ENCODE assay signal across 3 cellular contexts in the genomic region with DNA sequence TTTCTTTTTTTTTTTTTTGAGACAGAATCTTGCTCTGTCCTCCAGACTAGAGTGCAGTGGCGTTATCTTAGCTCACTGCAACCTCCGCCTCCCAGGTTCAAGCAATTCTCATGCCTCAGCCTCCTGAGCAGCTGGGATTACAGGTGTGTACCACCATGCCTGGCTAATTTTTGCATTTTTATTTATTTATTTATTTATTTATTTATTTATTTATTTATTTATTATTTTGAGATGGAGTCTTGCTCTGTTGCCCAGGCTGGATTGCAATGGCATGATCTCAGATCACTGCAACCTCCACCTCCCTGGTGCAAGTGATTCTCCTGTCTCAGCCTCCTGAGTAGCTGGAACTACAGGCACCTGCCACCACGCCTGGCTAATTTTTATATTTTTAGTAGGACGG. TPM values are rescaled to one million over a fixed set of nuclear protein-coding genes. Genes with fewer than 3 reads are reported as not detected.
DNase-seq lines count a peak whose midpoint lies in the region; ATAC-seq, FAIRE-seq and TF ChIP-seq lines count a peak whose summit lies in the region.
"Not testable (repeated sequence)": the region's sequence is repeated elsewhere in the genome, so short reads cannot be mapped to it uniquely, and the experiment has no call there.

No MANE protein-coding gene starts in this region.

- H3K36me3 Mint-ChIP-seq in WTC11: peaks cover 55% of the 10 kb centered on the region

- H3K9me3 Mint-ChIP-seq in WTC11: not testable (repeated sequence)

- not testable (repeated sequence) for H3K27me3 Mint-ChIP-seq in WTC11 (ENCODE audit: low read depth)

- not testable (repeated sequence) for TF ChIP-seq POLR2A in A549 (IDR thresholded peaks at IDR 0.05; ENCODE audit: low read length)

- 97% methylated on average over 4 of the region's 4 CpGs for WGBS in A549 (ENCODE audit: missing lambda C conversion rate)

- not testable (repeated sequence) for TF ChIP-seq EP300 in A549 (IDR thresholded peaks at IDR 0.05)

- not testable (repeated sequence) for ATAC-seq in A549, WTC11

- not testable (repeated sequence) for H3K9me3 ChIP-seq in A549; HEK293 (ENCODE audit: control insufficient read depth, insufficient read depth, low read depth, low read length)

- DNase-seq in A549 (ENCODE audit: low read depth in 1 of 2, low spot score in 1 of 2); WTC11 (ENCODE audit: low spot score): not testable (repeated sequence)

- not testable (repeated sequence) for H3K4me3 Mint-ChIP-seq in WTC11

- CTCF ChIA-PET in A549 (lab: Yijun Ruan, JAX): interaction anchor here (1.3 kb wide), 1 partner anchor 24 kb away, joined by 3 read pairs; no protein-coding TSS in a partner anchor
- CTCF ChIA-PET in HEK293 (lab: Yijun Ruan, JAX): interaction anchor here (0.5 to 1.3 kb wide), 3 partner anchors 9 to 516 kb away, joined by 3 read pairs; no protein-coding TSS in a partner anchor
- CTCF ChIA-PET in WTC11 (lab: Charles Lee): not testable (repeated sequence)

- H3K4me1 ChIP-seq in A549; HEK293 (ENCODE audit: control insufficient read depth, insufficient read depth, low read length): not testable (repeated sequence)

- not testable (repeated sequence) for TF ChIP-seq RAD21 in A549 (conservative IDR thresholded peaks at IDR 0.05 in 1 of 2, IDR thresholded peaks at IDR 0.05 in 1 of 2)

- H3K27ac ChIP-seq in A549; HEK293 (ENCODE audit: extremely low read depth, low read depth, low read length): not testable (repeated sequence)

- POLR2A ChIA-PET in A549 (lab: Yijun Ruan, JAX); HEK293 (lab: Yijun Ruan, JAX); WTC11 (lab: Charles Lee): not testable (repeated sequence)

- not testable (repeated sequence) for H3K4me3 ChIP-seq in A549; HEK293 (ENCODE audit: low read depth, low read length)

- TF ChIP-seq CTCF in A549 (IDR thresholded peaks at IDR 0.05); HEK293 (tag by site-specific recombination; IDR thresholded peaks at IDR 0.05); WTC11 (IDR thresholded peaks at IDR 0.05): not testable (repeated sequence)

- not testable (repeated sequence) for H3K4me2 ChIP-seq in A549

- not testable (repeated sequence) for H3K27ac Mint-ChIP-seq in WTC11

- not testable (repeated sequence) for FAIRE-seq in A549 (lab: Jason Lieb, UNC)

- H3K36me3 ChIP-seq in HEK293 (ENCODE audit: control insufficient read depth in 2 of 2, insufficient read depth in 1 of 2, low read length in 2 of 2): peaks cover 54 to 88% of the 10 kb centered on the region in 2 experiments

- H3K4me1 Mint-ChIP-seq in WTC11: not testable (repeated sequence)

TF ChIP-seq in A549, 52 proteins besides CTCF, POLR2A, EP300 and RAD21:
- TF ChIP-seq ZC3H11A (IDR thresholded peaks at IDR 0.05): peak; percentile 54

TF ChIP-seq in HEK293, 187 proteins besides CTCF, POLR2A, EP300 and RAD21 (continues in another document):
- TF ChIP-seq ZNF623 (tag by site-specific recombination; IDR thresholded peaks at IDR 0.05) (peak; percentile 72), ZBTB8A (tag by site-specific recombination; IDR thresholded peaks at IDR 0.05) (peak; percentile 69), ZNF433 (tag by site-specific recombination; IDR thresholded peaks at IDR 0.05; ENCODE audit: low read depth) (peak; percentile 51; the same call in 1 of the 2 replicates), ZNF140 (tag by site-specific recombination; IDR thresholded peaks at IDR 0.05) (peak; percentile 66; the same call in 1 of the 2 replicates), ZNF558 (tag by site-specific recombination; IDR thresholded peaks at IDR 0.05) (peak; percentile 60; the same call in 1 of the 2 replicates)
- TF ChIP-seq, protein P1, sequence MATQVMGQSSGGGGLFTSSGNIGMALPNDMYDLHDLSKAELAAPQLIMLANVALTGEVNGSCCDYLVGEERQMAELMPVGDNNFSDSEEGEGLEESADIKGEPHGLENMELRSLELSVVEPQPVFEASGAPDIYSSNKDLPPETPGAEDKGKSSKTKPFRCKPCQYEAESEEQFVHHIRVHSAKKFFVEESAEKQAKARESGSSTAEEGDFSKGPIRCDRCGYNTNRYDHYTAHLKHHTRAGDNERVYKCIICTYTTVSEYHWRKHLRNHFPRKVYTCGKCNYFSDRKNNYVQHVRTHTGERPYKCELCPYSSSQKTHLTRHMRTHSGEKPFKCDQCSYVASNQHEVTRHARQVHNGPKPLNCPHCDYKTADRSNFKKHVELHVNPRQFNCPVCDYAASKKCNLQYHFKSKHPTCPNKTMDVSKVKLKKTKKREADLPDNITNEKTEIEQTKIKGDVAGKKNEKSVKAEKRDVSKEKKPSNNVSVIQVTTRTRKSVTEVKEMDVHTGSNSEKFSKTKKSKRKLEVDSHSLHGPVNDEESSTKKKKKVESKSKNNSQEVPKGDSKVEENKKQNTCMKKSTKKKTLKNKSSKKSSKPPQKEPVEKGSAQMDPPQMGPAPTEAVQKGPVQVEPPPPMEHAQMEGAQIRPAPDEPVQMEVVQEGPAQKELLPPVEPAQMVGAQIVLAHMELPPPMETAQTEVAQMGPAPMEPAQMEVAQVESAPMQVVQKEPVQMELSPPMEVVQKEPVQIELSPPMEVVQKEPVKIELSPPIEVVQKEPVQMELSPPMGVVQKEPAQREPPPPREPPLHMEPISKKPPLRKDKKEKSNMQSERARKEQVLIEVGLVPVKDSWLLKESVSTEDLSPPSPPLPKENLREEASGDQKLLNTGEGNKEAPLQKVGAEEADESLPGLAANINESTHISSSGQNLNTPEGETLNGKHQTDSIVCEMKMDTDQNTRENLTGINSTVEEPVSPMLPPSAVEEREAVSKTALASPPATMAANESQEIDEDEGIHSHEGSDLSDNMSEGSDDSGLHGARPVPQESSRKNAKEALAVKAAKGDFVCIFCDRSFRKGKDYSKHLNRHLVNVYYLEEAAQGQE (tag by site-specific recombination; IDR thresholded peaks at IDR 0.05): peak; percentile 54; the same call in 1 of the 2 replicates

TF ChIP-seq in WTC11, 78 proteins besides CTCF, POLR2A, EP300 and RAD21:
- TF ChIP-seq HMGA2 (CRISPR knock-in tag; IDR thresholded peaks at IDR 0.05): 0 out of 2 replicates have a peak, but pooled peaks have one; percentile 19
TF ChIP-seq in WTC11: peak in this region for 1; not testable (repeated sequence) for 77.

RNA-seq across cellular contexts. Expression of a gene that starts 22.4 kb away (rescaled TPM):
- polyA plus RNA-seq in A549 (2011; rRNA removed) (52.6 and 58.6 TPM in 2 replicates), A549 (2017; fragmentation: RNase III; extraction: RNeasy Plus Mini Kit Qiagen cat#74134 plus additional on column Dnase treatment) (55.5 to 59.7 TPM (median 55.8 TPM) in 3 replicates)
- polyA plus RNA-seq in A549 (2012; cell fraction: cytosol; rRNA removed): 38.7 and 47.6 TPM in 2 replicates
- 7.8 and 10.8 TPM in 2 replicates for polyA plus RNA-seq in A549 (2012; cell fraction: nucleus; rRNA removed)
- 9.3 and 9.5 TPM in 2 replicates for polyA minus RNA-seq in A549 (2011; rRNA and poly(A)+ RNA removed)
- total RNA-seq in WTC11 (2021): 58.7 to 68.3 TPM (median 68.1 TPM) in 3 replicates

RNA-seq across cellular contexts. Expression of a gene that starts 28.5 kb away (rescaled TPM):
- polyA plus RNA-seq in A549 (2011; rRNA removed) (492 and 543 TPM in 2 replicates), A549 (2017; fragmentation: RNase III; extraction: RNeasy Plus Mini Kit Qiagen cat#74134 plus additional on column Dnase treatment) (411 to 422 TPM (median 413 TPM) in 3 replicates)
- 381 and 388 TPM in 2 replicates for polyA plus RNA-seq in A549 (2012; cell fraction: cytosol; rRNA removed)
- 294 and 432 TPM in 2 replicates for polyA plus RNA-seq in A549 (2012; cell fraction: nucleus; rRNA removed)
- polyA minus RNA-seq in A549 (2011; rRNA and poly(A)+ RNA removed): 392 and 431 TPM in 2 replicates
- 818 to 834 TPM (median 825 TPM) in 3 replicates for total RNA-seq in WTC11 (2021)

RNA-seq across cellular contexts. Expression of a gene that starts 54.6 kb away (rescaled TPM):
- polyA plus RNA-seq in A549 (2011; rRNA removed) (0.15 and 0.19 TPM in 2 replicates), A549 (2017; fragmentation: RNase III; extraction: RNeasy Plus Mini Kit Qiagen cat#74134 plus additional on column Dnase treatment) (0.10 to 0.22 TPM (median 0.20 TPM) in 3 replicates)
- 0.04 and 0.09 TPM in 2 replicates for polyA plus RNA-seq in A549 (2012; cell fraction: cytosol; rRNA removed)
- 0.05 and 0.17 TPM in 2 replicates for polyA plus RNA-seq in A549 (2012; cell fraction: nucleus; rRNA removed)
- not detected in 2 replicates for polyA minus RNA-seq in A549 (2011; rRNA and poly(A)+ RNA removed)
- total RNA-seq in WTC11 (2021): 1.9 to 2.5 TPM (median 1.9 TPM) in 3 replicates
